ENCODE assay signal across 38 cellular contexts in genomic region chr3:168696119-168696518, GRCh38.
"Had no signal": no experiment of that assay in that cellular context is flagged by ENCODE, and none has a peak within 500 bp of the region (broad histone marks: within the 10 kb centered on the region; RNA-seq: fewer than 3 reads in every experiment).

No MANE protein-coding gene starts in this region.

- H3K4me1 ChIP-seq: ascending aorta, colonic mucosa had no signal

- H3K4me3 ChIP-seq: ascending aorta, cardiac muscle cell, colonic mucosa had no signal

- H3K9me3 Mint-ChIP-seq: activated CD4-positive, alpha-beta T cell treated with anti-CD3 and anti-CD28 coated beads, Interleukin-2, amount 10 ng/mL, durations not matched to agents 24 days and 14 days; activated naive CD8-positive, alpha-beta T cell treated with anti-CD3 and anti-CD28 coated beads, Interleukin-2, amount 50 U/mL, for 24 hours; activated T-helper 1 cell treated with anti-CD3 and anti-CD28 coated beads, Interleukin-12 subunit alpha, Interleukin-12 subunit beta, Interleukin-2, Interleukin-4 antibody, amounts not matched to agents 30 ng/mL and 10 ng/mL and 1 ng/mL, durations not matched to agents 14 hours and 24 hours and 36 hours; T-helper 2 cell treated with Interferon-gamma antibody and Interleukin-4, amounts not matched to agents 5 μg/mL and 100 μg/mL, for 36 hours had no signal

- H3K27ac ChIP-seq: ascending aorta, cardiac muscle cell, colonic mucosa, WERI-Rb-1 had no signal

- FAIRE-seq: bronchial epithelial cell, TTC549 had no signal

- H3K36me3 Mint-ChIP-seq: activated CD4-positive, alpha-beta memory T cell treated with anti-CD3 and anti-CD28 coated beads for 36 hours; activated naive CD8-positive, alpha-beta T cell; activated naive CD8-positive, alpha-beta T cell treated with anti-CD3 and anti-CD28 coated beads, Interleukin-2, amount 10 ng/mL, durations not matched to agents 7 days and 5 days had no signal

- H3K27ac Mint-ChIP-seq: activated CD4-positive, alpha-beta memory T cell treated with anti-CD3 and anti-CD28 coated beads for 36 hours; activated CD4-positive, alpha-beta T cell treated with anti-CD3 and anti-CD28 coated beads, Interleukin-2, amount 10 ng/mL, durations not matched to agents 24 days and 14 days; activated CD8-positive, alpha-beta T cell treated with anti-CD3 and anti-CD28 coated beads for 36 hours; activated naive CD4-positive, alpha-beta T cell treated with anti-CD3 and anti-CD28 coated beads for 36 hours; activated naive CD8-positive, alpha-beta T cell; activated naive CD8-positive, alpha-beta T cell treated with anti-CD3 and anti-CD28 coated beads, Interleukin-2, amount 10 ng/mL, durations not matched to agents 7 days and 5 days; activated naive CD8-positive, alpha-beta T cell treated with anti-CD3 and anti-CD28 coated beads, Interleukin-2, amount 50 U/mL, for 24 hours; activated T-cell treated with anti-CD3 and anti-CD28 coated beads, Interleukin-2, amount 50 U/mL, for 72 hours; activated T-helper 1 cell treated with anti-CD3 and anti-CD28 coated beads, Interleukin-12 subunit alpha, Interleukin-12 subunit beta, Interleukin-2, Interleukin-4 antibody, amounts not matched to agents 30 ng/mL and 10 ng/mL and 1 ng/mL, durations not matched to agents 14 hours and 24 hours and 36 hours; activated T-helper 17 cell treated with anti-CD3 and anti-CD28 coated beads, Interleukin-2, amount 50 U/mL, for 72 hours; brain; T-helper 2 cell treated with Interferon-gamma antibody and Interleukin-4, amounts not matched to agents 5 μg/mL and 100 μg/mL, for 36 hours had no signal

- DNase-seq: activated CD4-positive, alpha-beta memory T cell treated with anti-CD3 and anti-CD28 coated beads for 36 hours; activated CD4-positive, alpha-beta T cell treated with anti-CD3 and anti-CD28 coated beads for 4 hours; activated CD4-positive, alpha-beta T cell treated with anti-CD3 and anti-CD28 coated beads, Interleukin-2, amount 10 ng/mL, durations not matched to agents 24 days and 14 days; activated CD4-positive, alpha-beta T cell treated with anti-CD3 and anti-CD28 coated beads, Interleukin-2, amount 50 U/mL, for 1 hour; activated CD4-positive, alpha-beta T cell treated with anti-CD3 and anti-CD28 coated beads, Interleukin-2, amount 50 U/mL, for 4 hours; activated CD4-positive, CD25-positive, alpha-beta regulatory T cell; activated CD4-positive, CD25-positive, alpha-beta regulatory T cell treated with anti-CD3 and anti-CD28 coated beads, Interleukin-2, amount 50 U/mL, for 72 hours; activated CD8-positive, alpha-beta memory T cell treated with anti-CD3 and anti-CD28 coated beads, Interleukin-2, amount 50 U/mL, for 4 hours; activated CD8-positive, alpha-beta T cell treated with anti-CD3 and anti-CD28 coated beads for 36 hours; activated effector memory CD4-positive, alpha-beta T cell treated with anti-CD3 and anti-CD28 coated beads, Interleukin-2, amount 50 U/mL, for 16 hours; activated gamma-delta T cell treated with Interleukin-2 at 50 U/mL for 16 hours; activated naive CD4-positive, alpha-beta T cell; activated naive CD4-positive, alpha-beta T cell treated with anti-CD3 and anti-CD28 coated beads for 36 hours; activated naive CD4-positive, alpha-beta T cell treated with anti-CD3 and anti-CD28 coated beads, Interleukin-2, amount 50 U/mL, for 16 hours; activated naive CD8-positive, alpha-beta T cell treated with anti-CD3 and anti-CD28 coated beads, Interleukin-2, amount 10 ng/mL, durations not matched to agents 7 days and 5 days; activated naive CD8-positive, alpha-beta T cell treated with anti-CD3 and anti-CD28 coated beads, Interleukin-2, amount 50 U/mL, for 24 hours; activated T-cell treated with anti-CD3 and anti-CD28 coated beads for 4 hours; activated T-cell treated with anti-CD3 and anti-CD28 coated beads, Interleukin-2, amount 50 U/mL, for 1 hour; activated T-cell treated with anti-CD3 and anti-CD28 coated beads, Interleukin-2, amount 50 U/mL, for 4 hours; activated T-cell treated with anti-CD3 and anti-CD28 coated beads, Interleukin-2, amount 50 U/mL, for 72 hours; amygdala; anterior cingulate cortex; caudate nucleus; cerebellar nuclear complex; colonic mucosa; T-helper 2 cell; T-helper 9 cell; WERI-Rb-1 had no signal

- ATAC-seq: activated CD8-positive, alpha-beta T cell treated with anti-CD3 and anti-CD28 coated beads for 36 hours; activated naive CD8-positive, alpha-beta T cell treated with anti-CD3 and anti-CD28 coated beads, Interleukin-2, amount 50 U/mL, for 24 hours; activated T-cell treated with anti-CD3 and anti-CD28 coated beads, Interleukin-2, amount 50 U/mL, for 4 hours; activated T-cell treated with anti-CD3 and anti-CD28 coated beads, Interleukin-2, amount 50 U/mL, for 72 hours; activated T-helper 17 cell treated with anti-CD3 and anti-CD28 coated beads, Interleukin-2, amount 50 U/mL, for 72 hours; WTC11 had no signal

- H3K9me3 ChIP-seq: ascending aorta, colonic mucosa had no signal
